In the genomic region with DNA sequence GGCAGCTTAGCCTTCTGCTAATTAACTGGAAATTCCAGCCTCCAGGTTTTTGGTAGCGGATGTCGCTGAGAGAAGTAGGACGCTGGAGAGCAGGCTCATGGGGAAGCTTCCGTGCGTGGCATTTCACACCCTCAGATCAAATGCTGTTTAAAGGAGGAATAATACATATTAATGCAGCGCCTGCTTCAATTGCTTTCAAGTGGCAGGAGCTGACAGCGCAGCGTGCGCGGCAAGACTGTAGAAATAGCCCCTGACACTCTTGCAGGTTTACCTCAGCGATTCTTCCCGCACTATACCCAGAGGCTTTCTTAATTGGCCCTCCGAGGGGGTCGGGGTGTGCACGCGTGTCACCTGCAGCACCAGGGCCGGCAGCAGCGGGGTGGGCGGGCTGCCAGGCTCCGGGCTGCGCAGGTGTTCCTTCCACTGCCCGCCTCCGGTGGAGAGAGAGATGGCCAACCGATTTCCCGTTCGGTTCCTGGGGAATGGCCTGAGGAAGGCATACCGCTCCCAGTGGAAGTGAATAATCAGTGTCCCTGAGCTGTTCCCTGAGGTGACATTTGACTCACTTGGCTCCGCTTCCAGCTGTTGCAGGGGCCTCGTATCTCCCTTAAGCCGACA, we compare ENCODE assay signal across 9 cellular contexts.
DNase-seq lines count a peak whose midpoint lies in the region; ATAC-seq and TF ChIP-seq lines count a peak whose summit lies in the region.
"Had no signal": no experiment of that assay in that cellular context is flagged by ENCODE, and none has a peak within 500 bp of the region (broad histone marks: within the 10 kb centered on the region; RNA-seq: fewer than 3 reads in every experiment).

No MANE protein-coding gene starts in this region.

- H3K27ac ChIP-seq in HUES64 (ENCODE audit: low read depth, low read length) (no peak overlapping the region), RWPE2 (ENCODE audit: poor library complexity, severe bottlenecking) (no peak overlapping the region)

- WGBS in HUES64, result 87% methylated on average over 30 of the region's 30 CpGs

- TF ChIP-seq CTCF in RWPE2 (IDR thresholded peaks at IDR 0.05; ENCODE audit: poor library complexity, severe bottlenecking), result no peak

- DNase-seq in RWPE2 (ENCODE audit: low spot score), result no peak
- DNase-seq in superior temporal gyrus (ENCODE audit: extremely low spot score), result peak; percentile 39
- DNase-seq in Kasumi-1 (lab: John Stamatoyannopoulos, UW), result no peak
- DNase-seq: activated effector memory CD4-positive, alpha-beta T cell treated with Interleukin-2 at 50 U/mL for 16 hours; NCI-H187 treated with DMSO at 0.1 percent for 48 hours had no signal

- no peaks in the 10 kb centered on the region for H3K36me3 ChIP-seq in HUES64 (ENCODE audit: insufficient read depth, low read length)
- H3K36me3 ChIP-seq in RWPE2 (ENCODE audit: low read depth), result no peaks in the 10 kb centered on the region

- H3K27me3 ChIP-seq in HUES64 (ENCODE audit: insufficient read depth, low read length) (peaks cover 14% of the 10 kb centered on the region), RWPE2 (ENCODE audit: insufficient read depth, poor library complexity, severe bottlenecking) (peaks cover 11% of the 10 kb centered on the region)

- H3K9me3 ChIP-seq in HUES64 (ENCODE audit: insufficient read depth, low read depth, low read length), result no peaks in the 10 kb centered on the region
- H3K9me3 ChIP-seq in RWPE2 (ENCODE audit: severe bottlenecking), result no peaks in the 10 kb centered on the region

- peak; percentile 61; the same call in 2 of the 3 replicates for ATAC-seq in RWPE2 (ENCODE audit: low read depth)
- ATAC-seq in GM18870 (IDR thresholded peaks at IDR 0.05; ENCODE audit: unreplicated experiment), result no peak
- no peak for ATAC-seq in GM18519 (IDR thresholded peaks at IDR 0.05; ENCODE audit: low FRiP score, unreplicated experiment)

- H3K4me1 ChIP-seq in HUES64 (ENCODE audit: insufficient read depth, low read length) (peaks cover 7% of the 10 kb centered on the region), RWPE2 (ENCODE audit: insufficient read depth, poor library complexity, severe bottlenecking) (no peaks in the 10 kb centered on the region)

- no peak overlapping the region for H3K9ac ChIP-seq in HUES64 (ENCODE audit: low read depth, low read length)

- H3K4me3 ChIP-seq in HUES64 (ENCODE audit: low read length) (peak overlapping the region; percentile 30), RWPE2 (ENCODE audit: severe bottlenecking) (no peak overlapping the region), iPS-11a (ENCODE audit: low read depth, low read length) (peak overlapping the region; percentile 4)
